In genomic region chrX:77519765-77520164, GRCh38 we compare ENCODE assay signal across 32 cellular contexts.
"Had no signal": no experiment of that assay in that cellular context is flagged by ENCODE, and none has a peak within 500 bp of the region (broad histone marks: within the 10 kb centered on the region; RNA-seq: fewer than 3 reads in every experiment).

No MANE protein-coding gene starts in this region.

- ATAC-seq: activated naive CD4-positive, alpha-beta T cell treated with anti-CD3 and anti-CD28 coated beads, Interleukin-2, amount 50 U/mL, for 72 hours; activated naive CD8-positive, alpha-beta T cell treated with anti-CD3 and anti-CD28 coated beads, Interleukin-2, amount 50 U/mL, for 24 hours; activated T-cell treated with anti-CD3 and anti-CD28 coated beads, Interleukin-2, amount 50 U/mL, for 4 hours; activated T-cell treated with anti-CD3 and anti-CD28 coated beads, Interleukin-2, amount 50 U/mL, for 72 hours; activated T-helper 17 cell treated with anti-CD3 and anti-CD28 coated beads, Interleukin-2, amount 50 U/mL, for 72 hours; body of pancreas had no signal

- H3K27ac ChIP-seq: adrenal gland, ascending aorta, body of pancreas, brain microvascular endothelial cell, breast epithelium, cardiac muscle cell had no signal

- FAIRE-seq: astrocyte, bronchial epithelial cell, colon had no signal

- H3K9me3 ChIP-seq: adrenal gland, body of pancreas had no signal

- DNase-seq: activated effector memory CD4-positive, alpha-beta T cell treated with anti-CD3 and anti-CD28 coated beads, Interleukin-2, amount 50 U/mL, for 16 hours; activated effector memory CD4-positive, alpha-beta T cell treated with Interleukin-2 at 50 U/mL for 16 hours; activated gamma-delta T cell treated with Interleukin-2 at 50 U/mL for 16 hours; activated naive CD4-positive, alpha-beta T cell; activated naive CD4-positive, alpha-beta T cell treated with anti-CD3 and anti-CD28 coated beads for 36 hours; activated naive CD4-positive, alpha-beta T cell treated with anti-CD3 and anti-CD28 coated beads, Interleukin-2, amount 10 ng/mL, durations not matched to agents 7 days and 5 days; activated naive CD4-positive, alpha-beta T cell treated with anti-CD3 and anti-CD28 coated beads, Interleukin-2, amount 50 U/mL, for 16 hours; activated naive CD4-positive, alpha-beta T cell treated with Interleukin-2 at 50 U/mL for 16 hours; activated naive CD8-positive, alpha-beta T cell treated with anti-CD3 and anti-CD28 coated beads for 36 hours; activated naive CD8-positive, alpha-beta T cell treated with anti-CD3 and anti-CD28 coated beads, Interleukin-2, amount 10 ng/mL, durations not matched to agents 7 days and 5 days; activated naive CD8-positive, alpha-beta T cell treated with anti-CD3 and anti-CD28 coated beads, Interleukin-2, amount 50 U/mL, for 24 hours; activated T-cell treated with anti-CD3 and anti-CD28 coated beads, Interleukin-2, amount 50 U/mL, for 24 hours; activated T-cell treated with anti-CD3 and anti-CD28 coated beads, Interleukin-2, amount 50 U/mL, for 4 hours; activated T-cell treated with anti-CD3 and anti-CD28 coated beads, Interleukin-2, amount 50 U/mL, for 48 hours; activated T-cell treated with anti-CD3 and anti-CD28 coated beads, Interleukin-2, amount 50 U/mL, for 72 hours; adrenal gland; amniotic stem cell; amygdala; anterior cingulate cortex; body of pancreas; brain microvascular endothelial cell; caudate nucleus; central memory CD4-positive, alpha-beta T cell; cerebellar nuclear complex had no signal

- H3K4me1 ChIP-seq: adrenal gland, ascending aorta, body of pancreas, breast epithelium had no signal

- H3K27me3 ChIP-seq: adrenal gland, ascending aorta, body of pancreas, brain microvascular endothelial cell, cardiac muscle cell had no signal

- H3K4me3 ChIP-seq: adrenal gland, ascending aorta, body of pancreas, breast epithelium, cardiac muscle cell had no signal

- H3K36me3 ChIP-seq: adrenal gland, brain microvascular endothelial cell, breast epithelium, cardiac muscle cell had no signal
